Comparison of ENCODE assay signal across 1 cellular context in genomic region chr19:48618916-48619691, GRCh38.
TF ChIP-seq lines count a peak whose summit lies in the region.

Gene RPL18, minus strand, starts transcription at chr19:48619178. Its CDS starts 35 bp downstream, at chr19:48619143.
Gene SPHK2, plus strand, starts transcription at chr19:48619506. Its CDS starts 1,009 bp downstream, at chr19:48620515.

TF ChIP-seq in HEK293, 187 proteins besides CTCF, POLR2A, EP300 and RAD21 (continued from another document):
- TF ChIP-seq, protein P1, sequence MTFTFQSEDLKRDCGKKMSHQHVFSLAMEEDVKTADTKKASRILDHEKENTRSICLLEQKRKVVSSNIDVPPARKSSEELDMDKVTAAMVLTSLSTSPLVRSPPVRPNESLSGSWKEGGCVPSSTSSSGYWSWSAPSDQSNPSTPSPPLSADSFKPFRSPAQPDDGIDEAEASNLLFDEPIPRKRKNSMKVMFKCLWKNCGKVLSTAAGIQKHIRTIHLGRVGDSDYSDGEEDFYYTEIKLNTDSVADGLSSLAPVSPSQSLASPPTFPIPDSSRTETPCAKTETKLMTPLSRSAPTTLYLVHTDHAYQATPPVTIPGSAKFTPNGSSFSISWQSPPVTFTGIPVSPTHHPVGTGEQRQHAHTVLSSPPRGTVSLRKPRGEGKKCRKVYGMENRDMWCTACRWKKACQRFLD (tag by site-specific recombination; IDR thresholded peaks at IDR 0.05), result no peak
- TF ChIP-seq ZNF843 (tag by site-specific recombination; IDR thresholded peaks at IDR 0.05), result peak; percentile 89; the same call in 1 of the 2 replicates
- TF ChIP-seq, protein P2, sequence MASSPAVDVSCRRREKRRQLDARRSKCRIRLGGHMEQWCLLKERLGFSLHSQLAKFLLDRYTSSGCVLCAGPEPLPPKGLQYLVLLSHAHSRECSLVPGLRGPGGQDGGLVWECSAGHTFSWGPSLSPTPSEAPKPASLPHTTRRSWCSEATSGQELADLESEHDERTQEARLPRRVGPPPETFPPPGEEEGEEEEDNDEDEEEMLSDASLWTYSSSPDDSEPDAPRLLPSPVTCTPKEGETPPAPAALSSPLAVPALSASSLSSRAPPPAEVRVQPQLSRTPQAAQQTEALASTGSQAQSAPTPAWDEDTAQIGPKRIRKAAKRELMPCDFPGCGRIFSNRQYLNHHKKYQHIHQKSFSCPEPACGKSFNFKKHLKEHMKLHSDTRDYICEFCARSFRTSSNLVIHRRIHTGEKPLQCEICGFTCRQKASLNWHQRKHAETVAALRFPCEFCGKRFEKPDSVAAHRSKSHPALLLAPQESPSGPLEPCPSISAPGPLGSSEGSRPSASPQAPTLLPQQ (tag by site-specific recombination; IDR thresholded peaks at IDR 0.05), result peak; percentile 96
- TF ChIP-seq ZNF777 (tag by site-specific recombination; IDR thresholded peaks at IDR 0.05; ENCODE audit: borderline replicate concordance), result peak; percentile 78; the same call in 1 of the 2 replicates
- no peak for TF ChIP-seq ZNF423 (tag by site-specific recombination; IDR thresholded peaks at IDR 0.05)
- no peak for TF ChIP-seq ZNF792 (tag by site-specific recombination; IDR thresholded peaks at IDR 0.05)
- TF ChIP-seq ZSCAN18 (tag by site-specific recombination; IDR thresholded peaks at IDR 0.05), result peak; percentile 91; the same call in 1 of the 2 replicates
- TF ChIP-seq ZNF600 (tag by site-specific recombination; IDR thresholded peaks at IDR 0.05), result no peak; the same call in 1 of the 2 replicates
- TF ChIP-seq ZFHX2 (tag by site-specific recombination; conservative IDR thresholded peaks at IDR 0.05), result peak; percentile 65; the same call in 1 of the 2 replicates
- TF ChIP-seq ZNF18 (tag by site-specific recombination; IDR thresholded peaks at IDR 0.05), result no peak
- TF ChIP-seq ZNF23 (tag by site-specific recombination; IDR thresholded peaks at IDR 0.05; ENCODE audit: borderline replicate concordance), result no peak
- TF ChIP-seq GLIS2 (tag by site-specific recombination; IDR thresholded peaks at IDR 0.05), result peak; percentile 13; the same call in 1 of the 2 replicates
- no peak for TF ChIP-seq ZNF837 (tag by site-specific recombination; IDR thresholded peaks at IDR 0.05)
- no peak for TF ChIP-seq ZNF791 (tag by site-specific recombination; IDR thresholded peaks at IDR 0.05)
- TF ChIP-seq ZNF223 (tag by site-specific recombination; IDR thresholded peaks at IDR 0.05), result no peak
- TF ChIP-seq ZNF48 (tag by site-specific recombination; IDR thresholded peaks at IDR 0.05), result no peak
- TF ChIP-seq, protein P3, sequence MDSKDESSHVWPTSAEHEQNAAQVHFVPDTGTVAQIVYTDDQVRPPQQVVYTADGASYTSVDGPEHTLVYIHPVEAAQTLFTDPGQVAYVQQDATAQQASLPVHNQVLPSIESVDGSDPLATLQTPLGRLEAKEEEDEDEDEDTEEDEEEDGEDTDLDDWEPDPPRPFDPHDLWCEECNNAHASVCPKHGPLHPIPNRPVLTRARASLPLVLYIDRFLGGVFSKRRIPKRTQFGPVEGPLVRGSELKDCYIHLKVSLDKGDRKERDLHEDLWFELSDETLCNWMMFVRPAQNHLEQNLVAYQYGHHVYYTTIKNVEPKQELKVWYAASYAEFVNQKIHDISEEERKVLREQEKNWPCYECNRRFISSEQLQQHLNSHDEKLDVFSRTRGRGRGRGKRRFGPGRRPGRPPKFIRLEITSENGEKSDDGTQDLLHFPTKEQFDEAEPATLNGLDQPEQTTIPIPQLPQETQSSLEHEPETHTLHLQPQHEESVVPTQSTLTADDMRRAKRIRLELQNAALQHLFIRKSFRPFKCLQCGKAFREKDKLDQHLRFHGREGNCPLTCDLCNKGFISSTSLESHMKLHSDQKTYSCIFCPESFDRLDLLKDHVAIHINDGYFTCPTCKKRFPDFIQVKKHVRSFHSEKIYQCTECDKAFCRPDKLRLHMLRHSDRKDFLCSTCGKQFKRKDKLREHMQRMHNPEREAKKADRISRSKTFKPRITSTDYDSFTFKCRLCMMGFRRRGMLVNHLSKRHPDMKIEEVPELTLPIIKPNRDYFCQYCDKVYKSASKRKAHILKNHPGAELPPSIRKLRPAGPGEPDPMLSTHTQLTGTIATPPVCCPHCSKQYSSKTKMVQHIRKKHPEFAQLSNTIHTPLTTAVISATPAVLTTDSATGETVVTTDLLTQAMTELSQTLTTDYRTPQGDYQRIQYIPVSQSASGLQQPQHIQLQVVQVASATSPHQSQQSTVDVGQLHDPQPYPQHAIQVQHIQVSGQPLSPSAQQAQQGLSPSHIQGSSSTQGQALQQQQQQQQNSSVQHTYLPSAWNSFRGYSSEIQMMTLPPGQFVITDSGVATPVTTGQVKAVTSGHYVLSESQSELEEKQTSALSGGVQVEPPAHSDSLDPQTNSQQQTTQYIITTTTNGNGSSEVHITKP (tag by site-specific recombination; IDR thresholded peaks at IDR 0.05), result peak; percentile 95
- no peak for TF ChIP-seq ZNF155 (tag by site-specific recombination; IDR thresholded peaks at IDR 0.05)
- TF ChIP-seq KLF1 (tag by site-specific recombination; IDR thresholded peaks at IDR 0.05), result no peak; the same call in 1 of the 2 replicates
- TF ChIP-seq EGR2 (tag by site-specific recombination; IDR thresholded peaks at IDR 0.05; ENCODE audit: low read depth), result peak; percentile 47
- no peak for TF ChIP-seq ZNF426 (tag by site-specific recombination; IDR thresholded peaks at IDR 0.05)
- TF ChIP-seq ZNF544 (tag by site-specific recombination; IDR thresholded peaks at IDR 0.05), result no peak
- no peak for TF ChIP-seq ZNF473 (tag by site-specific recombination; IDR thresholded peaks at IDR 0.05)
- TF ChIP-seq ZNF157 (tag by site-specific recombination; IDR thresholded peaks at IDR 0.05), result no peak
- no peak for TF ChIP-seq ZNF114 (tag by site-specific recombination; IDR thresholded peaks at IDR 0.05)
- TF ChIP-seq KLF16 (tag by site-specific recombination; IDR thresholded peaks at IDR 0.05), result peak; percentile 98
- no peak for TF ChIP-seq ZNF585B (tag by site-specific recombination; IDR thresholded peaks at IDR 0.05)
- TF ChIP-seq WT1 (tag by site-specific recombination; IDR thresholded peaks at IDR 0.05), result no peak
- TF ChIP-seq ZNF350 (tag by site-specific recombination; IDR thresholded peaks at IDR 0.05), result no peak
- TF ChIP-seq, protein P4, sequence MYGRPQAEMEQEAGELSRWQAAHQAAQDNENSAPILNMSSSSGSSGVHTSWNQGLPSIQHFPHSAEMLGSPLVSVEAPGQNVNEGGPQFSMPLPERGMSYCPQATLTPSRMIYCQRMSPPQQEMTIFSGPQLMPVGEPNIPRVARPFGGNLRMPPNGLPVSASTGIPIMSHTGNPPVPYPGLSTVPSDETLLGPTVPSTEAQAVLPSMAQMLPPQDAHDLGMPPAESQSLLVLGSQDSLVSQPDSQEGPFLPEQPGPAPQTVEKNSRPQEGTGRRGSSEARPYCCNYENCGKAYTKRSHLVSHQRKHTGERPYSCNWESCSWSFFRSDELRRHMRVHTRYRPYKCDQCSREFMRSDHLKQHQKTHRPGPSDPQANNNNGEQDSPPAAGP (tag by site-specific recombination; IDR thresholded peaks at IDR 0.05), result peak; percentile 87
- no peak for TF ChIP-seq ZNF311 (tag by site-specific recombination; IDR thresholded peaks at IDR 0.05; ENCODE audit: borderline replicate concordance)
- no peak for TF ChIP-seq ZNF530 (tag by site-specific recombination; IDR thresholded peaks at IDR 0.05; ENCODE audit: low read depth)
- peak; percentile 51 for TF ChIP-seq ZBTB26 (tag by site-specific recombination; optimal IDR thresholded peaks at IDR 0.05)
- TF ChIP-seq SP2 (tag by site-specific recombination; IDR thresholded peaks at IDR 0.05), result peak; percentile 85
- 0 out of 2 replicates have a peak, but pooled peaks have one; percentile 13 for TF ChIP-seq ZNF677 (tag by site-specific recombination; IDR thresholded peaks at IDR 0.05)
- TF ChIP-seq GLI2 (tag by site-specific recombination; IDR thresholded peaks at IDR 0.05; ENCODE audit: borderline replicate concordance, low read depth), result no peak
- TF ChIP-seq SCRT2 (tag by site-specific recombination; IDR thresholded peaks at IDR 0.05), result no peak
- no peak for TF ChIP-seq ZNF626 (tag by site-specific recombination; IDR thresholded peaks at IDR 0.05)
- TF ChIP-seq, protein P5, sequence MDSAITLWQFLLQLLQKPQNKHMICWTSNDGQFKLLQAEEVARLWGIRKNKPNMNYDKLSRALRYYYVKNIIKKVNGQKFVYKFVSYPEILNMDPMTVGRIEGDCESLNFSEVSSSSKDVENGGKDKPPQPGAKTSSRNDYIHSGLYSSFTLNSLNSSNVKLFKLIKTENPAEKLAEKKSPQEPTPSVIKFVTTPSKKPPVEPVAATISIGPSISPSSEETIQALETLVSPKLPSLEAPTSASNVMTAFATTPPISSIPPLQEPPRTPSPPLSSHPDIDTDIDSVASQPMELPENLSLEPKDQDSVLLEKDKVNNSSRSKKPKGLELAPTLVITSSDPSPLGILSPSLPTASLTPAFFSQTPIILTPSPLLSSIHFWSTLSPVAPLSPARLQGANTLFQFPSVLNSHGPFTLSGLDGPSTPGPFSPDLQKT (IDR thresholded peaks at IDR 0.05; ENCODE audit: borderline replicate concordance, low read depth, low read length), result peak; percentile 19; the same call in 1 of the 2 replicates
- no peak for TF ChIP-seq SALL2 (tag by site-specific recombination; IDR thresholded peaks at IDR 0.05; ENCODE audit: borderline replicate concordance)
- peak; percentile 42; the same call in 1 of the 2 replicates for TF ChIP-seq ZNF280D (tag by site-specific recombination; IDR thresholded peaks at IDR 0.05)
- TF ChIP-seq ZNF529 (tag by site-specific recombination; IDR thresholded peaks at IDR 0.05; ENCODE audit: insufficient replicate concordance), result no peak
- TF ChIP-seq ZFP69B (tag by site-specific recombination; IDR thresholded peaks at IDR 0.05), result peak; percentile 78; the same call in 1 of the 2 replicates
- no peak for TF ChIP-seq ZNF221 (tag by site-specific recombination; IDR thresholded peaks at IDR 0.05; ENCODE audit: borderline replicate concordance)
- TF ChIP-seq ZNF140 (tag by site-specific recombination; IDR thresholded peaks at IDR 0.05), result no peak
- 0 out of 2 replicates have a peak, but pooled peaks have one; percentile 35 for TF ChIP-seq IKZF3 (tag by site-specific recombination; IDR thresholded peaks at IDR 0.05)
- TF ChIP-seq YY2 (tag by site-specific recombination; IDR thresholded peaks at IDR 0.05), result peak; percentile 85
- no peak for TF ChIP-seq ZBTB1 (tag by site-specific recombination; IDR thresholded peaks at IDR 0.05)
